In genomic region chr3:55341502-55342031, GRCh38 we compare ENCODE assay signal across 16 cellular contexts.
"Had no signal": no experiment of that assay in that cellular context is flagged by ENCODE, and none has a peak within 500 bp of the region (broad histone marks: within the 10 kb centered on the region; RNA-seq: fewer than 3 reads in every experiment).

No MANE protein-coding gene starts in this region.

- H3K36me3 Mint-ChIP-seq: activated naive CD4-positive, alpha-beta T cell treated with anti-CD3 and anti-CD28 coated beads, Interleukin-2, amount 50 U/mL, for 24 hours had no signal

- H3K4me3 Mint-ChIP-seq: activated naive CD4-positive, alpha-beta T cell treated with anti-CD3 and anti-CD28 coated beads, Interleukin-2, amount 50 U/mL, for 24 hours; activated T-cell treated with anti-CD3 and anti-CD28 coated beads, Interleukin-2, amount 50 U/mL, for 24 hours; nephron progenitor cell; stimulated activated naive CD8-positive, alpha-beta T cell treated with anti-CD3 and anti-CD28 coated beads, Interleukin-15, amount 100 ng/mL, for 72 hours had no signal

- DNase-seq: activated CD4-positive, alpha-beta T cell treated with anti-CD3 and anti-CD28 coated beads, Interleukin-2, amount 50 U/mL, for 1 hour; activated effector memory CD4-positive, alpha-beta T cell treated with Interleukin-2 at 50 U/mL for 16 hours; activated T-cell treated with anti-CD3 and anti-CD28 coated beads, Interleukin-2, amount 50 U/mL, for 24 hours; amniotic stem cell; mammary epithelial cell; nephron progenitor cell; stimulated activated CD4-positive, alpha-beta T cell treated with anti-CD3 and anti-CD28 coated beads, Interleukin-2, amount 100 ng/mL, for 48 hours; stimulated activated CD8-positive, alpha-beta memory T cell treated with anti-CD3 and anti-CD28 coated beads, Interleukin-4, amount 100 ng/mL, for 48 hours; stimulated activated naive CD8-positive, alpha-beta T cell treated with anti-CD3 and anti-CD28 coated beads, Interleukin-15, amount 100 ng/mL, for 72 hours; T-helper 2 cell had no signal

- H3K9me3 Mint-ChIP-seq: activated naive CD4-positive, alpha-beta T cell treated with anti-CD3 and anti-CD28 coated beads, Interleukin-2, amount 50 U/mL, for 24 hours; activated T-cell treated with anti-CD3 and anti-CD28 coated beads, Interleukin-2, amount 50 U/mL, for 24 hours had no signal

- H3K9me3 ChIP-seq: breast epithelium, thoracic aorta had no signal

- H3K4me1 Mint-ChIP-seq: activated naive CD4-positive, alpha-beta T cell treated with anti-CD3 and anti-CD28 coated beads, Interleukin-2, amount 50 U/mL, for 24 hours; stimulated activated naive CD8-positive, alpha-beta T cell treated with anti-CD3 and anti-CD28 coated beads, Interleukin-15, amount 100 ng/mL, for 72 hours had no signal

- H3K27ac ChIP-seq: breast epithelium, thoracic aorta had no signal

- H3K27me3 ChIP-seq: breast epithelium had no signal

- H3K4me1 ChIP-seq: breast epithelium had no signal

- FAIRE-seq: colon, endothelial cell of umbilical vein, TTC549 had no signal

- H3K27ac Mint-ChIP-seq: activated naive CD4-positive, alpha-beta T cell treated with anti-CD3 and anti-CD28 coated beads, Interleukin-2, amount 50 U/mL, for 24 hours; activated T-cell treated with anti-CD3 and anti-CD28 coated beads, Interleukin-2, amount 50 U/mL, for 24 hours; nephron progenitor cell; stimulated activated naive CD8-positive, alpha-beta T cell treated with anti-CD3 and anti-CD28 coated beads, Interleukin-15, amount 100 ng/mL, for 72 hours had no signal

- H3K27me3 Mint-ChIP-seq: activated naive CD4-positive, alpha-beta T cell treated with anti-CD3 and anti-CD28 coated beads, Interleukin-2, amount 50 U/mL, for 24 hours; activated T-cell treated with anti-CD3 and anti-CD28 coated beads, Interleukin-2, amount 50 U/mL, for 24 hours had no signal

- H3K36me3 ChIP-seq: breast epithelium, thoracic aorta had no signal

- H3K4me3 ChIP-seq: breast epithelium, thoracic aorta had no signal

- ATAC-seq: stimulated activated naive CD8-positive, alpha-beta T cell treated with anti-CD3 and anti-CD28 coated beads, Interleukin-15, amount 100 ng/mL, for 72 hours had no signal
